Comparison of ENCODE assay signal across 8 cellular contexts in the genomic region with DNA sequence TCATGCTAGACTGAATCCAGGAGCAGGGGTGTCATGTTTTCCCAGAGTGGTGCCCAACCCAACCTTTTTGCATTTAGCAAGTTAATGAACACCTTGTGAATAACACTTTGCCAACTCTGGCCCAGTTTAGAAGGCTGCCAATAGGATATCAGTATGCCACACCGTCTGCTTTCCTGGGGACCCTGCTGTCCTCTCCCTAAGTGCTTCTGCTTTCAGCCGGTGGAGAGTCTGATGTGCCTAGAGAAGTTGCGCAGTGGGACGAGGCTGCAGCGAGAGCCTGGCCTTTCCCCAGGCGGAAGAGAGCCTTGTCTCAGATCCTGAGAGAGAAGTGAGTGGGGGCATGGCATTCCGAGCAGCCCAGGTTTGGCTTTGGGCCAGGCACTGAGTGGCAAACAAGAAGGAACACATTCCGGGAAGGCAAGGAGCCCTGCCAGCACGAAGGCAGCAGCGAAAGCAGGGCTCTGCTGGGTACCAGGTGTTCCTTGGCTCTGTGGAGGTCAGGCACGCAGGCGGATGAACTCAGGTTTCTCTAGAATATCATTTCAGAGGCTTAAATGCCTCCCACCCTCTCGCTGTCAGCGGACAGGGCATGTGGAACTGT. TPM values are rescaled to one million over a fixed set of nuclear protein-coding genes. Genes with fewer than 3 reads are reported as not detected.
DNase-seq lines count a peak whose midpoint lies in the region; ATAC-seq and TF ChIP-seq lines count a peak whose summit lies in the region.

No MANE protein-coding gene starts in this region.

- peak overlapping the region; percentile 62 for H3K27ac Mint-ChIP-seq in type B pancreatic cell
- no peak overlapping the region for H3K27ac Mint-ChIP-seq in activated CD4-positive, alpha-beta T cell treated with anti-CD3 and anti-CD28 coated beads for 36 hours

- H3K9me3 ChIP-seq in lower lobe of right lung: no peaks in the 10 kb centered on the region

- ATAC-seq in lower lobe of right lung: peak; percentile 89 to 91
- no peak for ATAC-seq in HG02938 (IDR thresholded peaks at IDR 0.05; ENCODE audit: unreplicated experiment)
- ATAC-seq in HG02852 (IDR thresholded peaks at IDR 0.05; ENCODE audit: unreplicated experiment): no peak
- ATAC-seq in activated CD4-positive, alpha-beta T cell treated with anti-CD3 and anti-CD28 coated beads for 36 hours: no peak

- H3K27me3 Mint-ChIP-seq in type B pancreatic cell: no peaks in the 10 kb centered on the region
- peaks cover 2% of the 10 kb centered on the region for H3K27me3 Mint-ChIP-seq in activated CD4-positive, alpha-beta T cell treated with anti-CD3 and anti-CD28 coated beads for 36 hours

- H3K9me3 Mint-ChIP-seq in type B pancreatic cell: no peaks in the 10 kb centered on the region
- H3K9me3 Mint-ChIP-seq in activated CD4-positive, alpha-beta T cell treated with anti-CD3 and anti-CD28 coated beads for 36 hours (ENCODE audit: low read depth): no peaks in the 10 kb centered on the region

- peaks cover 10% of the 10 kb centered on the region for H3K4me1 Mint-ChIP-seq in type B pancreatic cell (ENCODE audit: unreplicated experiment)
- H3K4me1 Mint-ChIP-seq in activated CD4-positive, alpha-beta T cell treated with anti-CD3 and anti-CD28 coated beads for 36 hours: peaks cover 5% of the 10 kb centered on the region

- TF ChIP-seq CTCF in lower lobe of right lung (IDR thresholded peaks at IDR 0.05) (no peak), type B pancreatic cell (conservative IDR thresholded peaks at IDR 0.05) (no peak)

- H3K4me3 ChIP-seq in lower lobe of right lung: peak overlapping the region; percentile 63

- H3K36me3 Mint-ChIP-seq in type B pancreatic cell: no peaks in the 10 kb centered on the region
- H3K36me3 Mint-ChIP-seq in activated CD4-positive, alpha-beta T cell treated with anti-CD3 and anti-CD28 coated beads for 36 hours (ENCODE audit: low read depth): no peaks in the 10 kb centered on the region

- H3K27me3 ChIP-seq in lower lobe of right lung (ENCODE audit: low read depth): no peaks in the 10 kb centered on the region

- intact Hi-C loops in lower lobe of right lung (cut with DNase I): no loop called here
- intact Hi-C loops in activated CD4-positive, alpha-beta T cell treated with anti-CD3 and anti-CD28 coated beads for 36 hours (cut with DNase I, micrococcal nuclease): no loop called here

- POLR2A ChIA-PET in activated CD4-positive, alpha-beta T cell treated with anti-CD3 and anti-CD28 coated beads for 36 hours (lab: Charles Lee): no interaction called here

- DNase-seq in DMS153 treated with DMSO at 0.1 percent for 48 hours (lab: John Stamatoyannopoulos, UW; ENCODE audit: unreplicated experiment) (peak; percentile 13), NCI-H2227 treated with DMSO at 0.1 percent for 48 hours (lab: John Stamatoyannopoulos, UW) (peak; percentile 37), cerebellum (ENCODE audit: low spot score) (peak; percentile 64), lower lobe of right lung (peak; percentile 95), type B pancreatic cell (ENCODE audit: extremely low spot score, unreplicated experiment) (no peak)
- no peak for DNase-seq in activated CD4-positive, alpha-beta T cell treated with anti-CD3 and anti-CD28 coated beads for 36 hours

- CTCF ChIA-PET in activated CD4-positive, alpha-beta T cell treated with anti-CD3 and anti-CD28 coated beads for 36 hours (lab: Charles Lee): interaction anchor here (0.9 to 3.1 kb wide), 8 partner anchors 8 to 412 kb away, joined by 3 to 44 read pairs (median 4); no protein-coding TSS in a partner anchor

- H3K4me3 Mint-ChIP-seq in type B pancreatic cell: peak overlapping the region; percentile 80
- no peak overlapping the region for H3K4me3 Mint-ChIP-seq in activated CD4-positive, alpha-beta T cell treated with anti-CD3 and anti-CD28 coated beads for 36 hours

- H3K4me1 ChIP-seq in lower lobe of right lung: peaks cover 36% of the 10 kb centered on the region

- H3K27ac ChIP-seq in lower lobe of right lung: peak overlapping the region; percentile 79

- H3K36me3 ChIP-seq in lower lobe of right lung: no peaks in the 10 kb centered on the region

RNA-seq across cellular contexts. Expression of a gene that starts 36.9 kb away (rescaled TPM):
- total RNA-seq in cerebellum: 3.0 TPM
- 3.6 TPM for total RNA-seq in lower lobe of right lung
- total RNA-seq in type B pancreatic cell (ENCODE audit: low replicate concordance): 4.9 and 6.1 TPM in 2 replicates
- 1 to 10 TPM; 3.0 to 3.4 TPM for total RNA-seq in activated CD4-positive, alpha-beta T cell treated with anti-CD3 and anti-CD28 coated beads for 36 hours

RNA-seq across cellular contexts. Expression of a gene that starts 37.2 kb away (rescaled TPM):
- total RNA-seq in cerebellum (119 TPM), lower lobe of right lung (73.8 TPM), type B pancreatic cell (ENCODE audit: low replicate concordance) (42.4 and 43.4 TPM in 2 replicates)
- 10 to 100 TPM; 19.0 to 20.3 TPM for total RNA-seq in activated CD4-positive, alpha-beta T cell treated with anti-CD3 and anti-CD28 coated beads for 36 hours

RNA-seq across cellular contexts. Expression of a gene that starts 42.5 kb away (rescaled TPM):
- total RNA-seq in cerebellum (0.36 TPM), lower lobe of right lung (29.3 TPM), type B pancreatic cell (ENCODE audit: low replicate concordance) (6.0 and 15.5 TPM in 2 replicates)
- total RNA-seq in activated CD4-positive, alpha-beta T cell treated with anti-CD3 and anti-CD28 coated beads for 36 hours: under 1 TPM in 1 of 2 experiments, not detected in 1; 0.11 TPM

Comparison
In these comparisons a context has a peak if more than half of its experiments do, and no peak if none do; other contexts are left out.
1. DNase-seq: peak in DMS153 treated with DMSO at 0.1 percent for 48 hours (single experiment), NCI-H2227 treated with DMSO at 0.1 percent for 48 hours (single experiment), cerebellum (single experiment) and lower lobe of right lung (single experiment); none in type B pancreatic cell (single experiment) and activated CD4-positive, alpha-beta T cell treated with anti-CD3 and anti-CD28 coated beads for 36 hours (single experiment).
2. ATAC-seq: peak in lower lobe of right lung (2 of 2); none in HG02938 (single experiment), HG02852 (single experiment) and activated CD4-positive, alpha-beta T cell treated with anti-CD3 and anti-CD28 coated beads for 36 hours (single experiment).